Comparison of ENCODE assay signal across 8 cellular contexts in the genomic region with DNA sequence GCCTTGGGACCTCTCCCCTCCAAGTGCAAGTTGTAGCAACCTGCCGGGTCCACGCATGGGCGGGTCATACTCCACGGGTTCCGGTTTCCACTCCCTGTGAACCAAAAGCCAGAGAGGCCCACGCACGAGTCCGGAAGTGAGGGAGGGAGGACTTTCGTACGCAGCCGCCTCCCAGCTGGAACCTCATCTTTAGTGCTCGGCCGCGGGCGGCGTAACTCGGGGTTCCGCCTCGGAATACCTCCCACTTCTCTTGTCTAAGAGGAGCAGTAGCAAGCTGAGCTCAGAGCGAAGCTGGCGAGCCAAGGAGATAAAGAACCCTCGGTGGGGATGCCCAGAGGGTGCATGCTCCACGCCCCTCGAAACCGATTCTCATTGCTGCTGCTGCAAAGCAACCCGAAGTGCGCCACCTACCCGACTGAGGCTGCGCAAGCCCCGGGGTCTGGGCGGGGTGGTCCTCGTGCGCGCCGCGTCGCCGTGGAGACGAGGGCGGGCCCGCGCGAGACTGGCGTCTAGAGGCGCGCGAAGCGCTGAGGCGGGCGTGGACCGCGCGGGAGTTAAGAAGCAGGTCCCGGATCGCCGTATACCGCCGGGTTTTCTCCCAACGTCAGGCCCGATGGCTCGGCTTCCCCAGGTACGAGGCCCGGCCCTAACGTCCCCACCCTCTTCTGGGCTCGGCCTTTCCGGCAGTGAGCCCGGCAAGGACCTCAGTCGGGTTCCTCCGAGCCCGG. TPM values are rescaled to one million over a fixed set of nuclear protein-coding genes. Genes with fewer than 3 reads are reported as not detected.
DNase-seq lines count a peak whose midpoint lies in the region; ATAC-seq and TF ChIP-seq lines count a peak whose summit lies in the region.

A gene with protein sequence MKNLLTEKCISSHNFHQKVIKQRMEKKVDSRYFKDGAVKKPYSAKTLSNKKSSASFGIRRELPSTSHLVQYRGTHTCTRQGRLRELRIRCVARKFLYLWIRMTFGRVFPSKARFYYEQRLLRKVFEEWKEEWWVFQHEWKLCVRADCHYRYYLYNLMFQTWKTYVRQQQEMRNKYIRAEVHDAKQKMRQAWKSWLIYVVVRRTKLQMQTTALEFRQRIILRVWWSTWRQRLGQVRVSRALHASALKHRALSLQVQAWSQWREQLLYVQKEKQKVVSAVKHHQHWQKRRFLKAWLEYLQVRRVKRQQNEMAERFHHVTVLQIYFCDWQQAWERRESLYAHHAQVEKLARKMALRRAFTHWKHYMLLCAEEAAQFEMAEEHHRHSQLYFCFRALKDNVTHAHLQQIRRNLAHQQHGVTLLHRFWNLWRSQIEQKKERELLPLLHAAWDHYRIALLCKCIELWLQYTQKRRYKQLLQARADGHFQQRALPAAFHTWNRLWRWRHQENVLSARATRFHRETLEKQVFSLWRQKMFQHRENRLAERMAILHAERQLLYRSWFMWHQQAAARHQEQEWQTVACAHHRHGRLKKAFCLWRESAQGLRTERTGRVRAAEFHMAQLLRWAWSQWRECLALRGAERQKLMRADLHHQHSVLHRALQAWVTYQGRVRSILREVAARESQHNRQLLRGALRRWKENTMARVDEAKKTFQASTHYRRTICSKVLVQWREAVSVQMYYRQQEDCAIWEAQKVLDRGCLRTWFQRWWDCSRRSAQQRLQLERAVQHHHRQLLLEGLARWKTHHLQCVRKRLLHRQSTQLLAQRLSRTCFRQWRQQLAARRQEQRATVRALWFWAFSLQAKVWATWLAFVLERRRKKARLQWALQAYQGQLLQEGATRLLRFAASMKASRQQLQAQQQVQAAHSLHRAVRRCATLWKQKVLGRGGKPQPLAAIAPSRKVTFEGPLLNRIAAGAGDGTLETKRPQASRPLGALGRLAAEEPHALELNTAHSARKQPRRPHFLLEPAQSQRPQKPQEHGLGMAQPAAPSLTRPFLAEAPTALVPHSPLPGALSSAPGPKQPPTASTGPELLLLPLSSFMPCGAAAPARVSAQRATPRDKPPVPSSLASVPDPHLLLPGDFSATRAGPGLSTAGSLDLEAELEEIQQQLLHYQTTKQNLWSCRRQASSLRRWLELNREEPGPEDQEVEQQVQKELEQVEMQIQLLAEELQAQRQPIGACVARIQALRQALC (plus strand): TSS at position 530 of the 728 bp plus-strand sequence. CDS start 11,749 bp downstream, outside the sequence.

- POLR2A ChIA-PET in naive thymus-derived CD4-positive, alpha-beta T cell (lab: Charles Lee), result interaction anchor here (0.8 to 2.2 kb wide), 6 partner anchors 12 to 555 kb away, joined by 3 to 10 read pairs (median 4); a partner anchor contains a TSS

- peak within 1 kb of the TSS; percentile 99 for H3K27ac Mint-ChIP-seq in activated T-helper 1 cell treated with anti-CD3 and anti-CD28 coated beads, Interleukin-12 subunit alpha, Interleukin-12 subunit beta, Interleukin-2, Interleukin-4 antibody, amounts not matched to agents 30 ng/mL and 10 ng/mL and 1 ng/mL, durations not matched to agents 14 hours and 24 hours and 36 hours
- peak within 1 kb of the TSS; percentile 92 to 99 (median 98) for H3K27ac Mint-ChIP-seq in naive thymus-derived CD4-positive, alpha-beta T cell
- H3K27ac Mint-ChIP-seq in stimulated activated naive B cell treated with anti-CD40 and anti-IgM and Interleukin-4, amounts not matched to agents 10 μg/mL and 1 μg/mL and 100 μg/mL, for 72 hours, result peak within 1 kb of the TSS; percentile 94

- H3K36me3 ChIP-seq in DND-41 (ENCODE audit: insufficient read depth, low read length) (peaks cover 8% of the 10 kb centered on the region; the same call in 1 of the 2 replicates), KOPT-K1 (ENCODE audit: insufficient read depth, low read length) (peaks cover 22% of the 10 kb centered on the region; the same call in 1 of the 2 replicates)
- H3K36me3 ChIP-seq in naive thymus-derived CD4-positive, alpha-beta T cell (ENCODE audit: control insufficient read depth in 2 of 3, insufficient read depth in 3 of 3, low read length in 3 of 3), result peaks cover 0 to 11% (median 0%) of the 10 kb centered on the region in 3 experiments

- peak within 1 kb of the TSS; percentile 90 for H2AFZ ChIP-seq in DND-41 (ENCODE audit: low read depth, low read length)

- peak within 1 kb of the TSS; percentile 85 for H3K4me2 ChIP-seq in DND-41 (ENCODE audit: insufficient read depth, low read length)

- H3K36me3 Mint-ChIP-seq in activated T-helper 1 cell treated with anti-CD3 and anti-CD28 coated beads, Interleukin-12 subunit alpha, Interleukin-12 subunit beta, Interleukin-2, Interleukin-4 antibody, amounts not matched to agents 30 ng/mL and 10 ng/mL and 1 ng/mL, durations not matched to agents 14 hours and 24 hours and 36 hours (ENCODE audit: low read depth), result peaks cover 19% of the 10 kb centered on the region
- H3K36me3 Mint-ChIP-seq in naive thymus-derived CD4-positive, alpha-beta T cell, result peaks cover 0 to 18% (median 8%) of the 10 kb centered on the region in 5 donors
- H3K36me3 Mint-ChIP-seq in stimulated activated naive B cell treated with anti-CD40 and anti-IgM and Interleukin-4, amounts not matched to agents 10 μg/mL and 1 μg/mL and 100 μg/mL, for 72 hours, result peaks cover 0 to 13% of the 10 kb centered on the region in 2 donors

- H3K4me1 ChIP-seq in DND-41 (ENCODE audit: insufficient read depth, low read length), result peaks cover 38% of the 10 kb centered on the region
- peaks cover 18 to 20% of the 10 kb centered on the region in 2 donors for H3K4me1 ChIP-seq in naive thymus-derived CD4-positive, alpha-beta T cell (ENCODE audit: control insufficient read depth in 2 of 2, insufficient read depth in 2 of 2, low read length in 2 of 2)

- H3K9me3 Mint-ChIP-seq in activated T-helper 1 cell treated with anti-CD3 and anti-CD28 coated beads, Interleukin-12 subunit alpha, Interleukin-12 subunit beta, Interleukin-2, Interleukin-4 antibody, amounts not matched to agents 30 ng/mL and 10 ng/mL and 1 ng/mL, durations not matched to agents 14 hours and 24 hours and 36 hours, result no peaks in the 10 kb centered on the region
- no peaks in the 10 kb centered on the region for H3K9me3 Mint-ChIP-seq in naive thymus-derived CD4-positive, alpha-beta T cell
- no peaks in the 10 kb centered on the region for H3K9me3 Mint-ChIP-seq in stimulated activated naive B cell treated with anti-CD40 and anti-IgM and Interleukin-4, amounts not matched to agents 10 μg/mL and 1 μg/mL and 100 μg/mL, for 72 hours

- TF ChIP-seq CTCF in DND-41 (IDR thresholded peaks at IDR 0.05; ENCODE audit: borderline replicate concordance, extremely low read depth, low read length, poor library complexity, severe bottlenecking), result peak; percentile 49

- no peaks in the 10 kb centered on the region for H3K27me3 Mint-ChIP-seq in activated T-helper 1 cell treated with anti-CD3 and anti-CD28 coated beads, Interleukin-12 subunit alpha, Interleukin-12 subunit beta, Interleukin-2, Interleukin-4 antibody, amounts not matched to agents 30 ng/mL and 10 ng/mL and 1 ng/mL, durations not matched to agents 14 hours and 24 hours and 36 hours (ENCODE audit: insufficient read depth)
- H3K27me3 Mint-ChIP-seq in naive thymus-derived CD4-positive, alpha-beta T cell, result no peaks in the 10 kb centered on the region
- H3K27me3 Mint-ChIP-seq in stimulated activated naive B cell treated with anti-CD40 and anti-IgM and Interleukin-4, amounts not matched to agents 10 μg/mL and 1 μg/mL and 100 μg/mL, for 72 hours, result no peaks in the 10 kb centered on the region

- H4K20me1 ChIP-seq in DND-41 (ENCODE audit: insufficient read depth, low read length), result 0 out of 2 replicates have a peak, but pooled peaks cover 4% of the 10 kb centered on the region

- H3K4me3 Mint-ChIP-seq in activated T-helper 1 cell treated with anti-CD3 and anti-CD28 coated beads, Interleukin-12 subunit alpha, Interleukin-12 subunit beta, Interleukin-2, Interleukin-4 antibody, amounts not matched to agents 30 ng/mL and 10 ng/mL and 1 ng/mL, durations not matched to agents 14 hours and 24 hours and 36 hours, result peak within 1 kb of the TSS; percentile 99
- peak within 1 kb of the TSS; percentile 85 to 99 (median 96) for H3K4me3 Mint-ChIP-seq in naive thymus-derived CD4-positive, alpha-beta T cell
- H3K4me3 Mint-ChIP-seq in stimulated activated naive B cell treated with anti-CD40 and anti-IgM and Interleukin-4, amounts not matched to agents 10 μg/mL and 1 μg/mL and 100 μg/mL, for 72 hours, result peak within 1 kb of the TSS; percentile 95

- DNase-seq in DND-41 (peak; percentile 95), RKO (ENCODE audit: low spot score) (peak; percentile 85), fibroblast of gingiva (ENCODE audit: low read depth) (peak; percentile 88)
- peak; percentile 94 for DNase-seq in activated T-helper 1 cell treated with anti-CD3 and anti-CD28 coated beads, Interleukin-12 subunit alpha, Interleukin-12 subunit beta, Interleukin-2, Interleukin-4 antibody, amounts not matched to agents 30 ng/mL and 10 ng/mL and 1 ng/mL, durations not matched to agents 14 hours and 24 hours and 36 hours (ENCODE audit: low spot score)
- DNase-seq in naive thymus-derived CD4-positive, alpha-beta T cell, result peak; percentile 91 to 98 (median 96)
- DNase-seq in stimulated activated naive B cell treated with anti-CD40 and anti-IgM and Interleukin-4, amounts not matched to agents 10 μg/mL and 1 μg/mL and 100 μg/mL, for 72 hours, result peak; percentile 95

- H3K27me3 ChIP-seq in DND-41 (ENCODE audit: insufficient read depth, low read length, poor library complexity), result no peaks in the 10 kb centered on the region
- H3K27me3 ChIP-seq in naive thymus-derived CD4-positive, alpha-beta T cell (ENCODE audit: control insufficient read depth in 2 of 2, insufficient read depth in 2 of 2, low read length in 2 of 2), result no peaks in the 10 kb centered on the region

- H3K79me2 ChIP-seq in DND-41 (ENCODE audit: insufficient read depth, low read length), result peaks cover 53% of the 10 kb centered on the region

- ATAC-seq in DND-41 (ENCODE audit: insufficient read depth, low read depth) (peak; percentile 89), GM21786 (IDR thresholded peaks at IDR 0.05; ENCODE audit: unreplicated experiment) (peak; percentile 74)
- ATAC-seq in naive thymus-derived CD4-positive, alpha-beta T cell, result peak; percentile 93
- peak; percentile 88 to 91 for ATAC-seq in stimulated activated naive B cell treated with anti-CD40 and anti-IgM and Interleukin-4, amounts not matched to agents 10 μg/mL and 1 μg/mL and 100 μg/mL, for 72 hours (replicated peaks)

- H3K9me3 ChIP-seq in DND-41 (ENCODE audit: insufficient read depth, low read length, severe bottlenecking), result no peaks in the 10 kb centered on the region
- no peaks in the 10 kb centered on the region for H3K9me3 ChIP-seq in KOPT-K1 (ENCODE audit: insufficient read depth, low read length, poor library complexity, severe bottlenecking)
- no peaks in the 10 kb centered on the region for H3K9me3 ChIP-seq in naive thymus-derived CD4-positive, alpha-beta T cell (ENCODE audit: control insufficient read depth in 2 of 3, low read length in 3 of 3)

- peak within 1 kb of the TSS; percentile 81 for H3K9ac ChIP-seq in DND-41 (ENCODE audit: low read depth, low read length)

- CTCF ChIA-PET in naive thymus-derived CD4-positive, alpha-beta T cell (lab: Charles Lee), result no interaction called here

- intact Hi-C loops in activated T-helper 1 cell treated with anti-CD3 and anti-CD28 coated beads, Interleukin-12 subunit alpha, Interleukin-12 subunit beta, Interleukin-2, Interleukin-4 antibody, amounts not matched to agents 30 ng/mL and 10 ng/mL and 1 ng/mL, durations not matched to agents 14 hours and 24 hours and 36 hours (cut with micrococcal nuclease), result loop anchor here (1.0 to 5.0 kb wide), 5 partner anchors 8 to 256 kb away; a partner anchor contains a TSS
- intact Hi-C loops in naive thymus-derived CD4-positive, alpha-beta T cell (cut with micrococcal nuclease), result loop anchor here (1.0 to 10.0 kb wide), 20 partner anchors 15 to 1611 kb away; a partner anchor contains a TSS

- H3K27ac ChIP-seq in DND-41 (ENCODE audit: low read length) (peak within 1 kb of the TSS; percentile 79), KOPT-K1 (ENCODE audit: low read depth, low read length, poor library complexity, severe bottlenecking) (peak within 1 kb of the TSS; percentile 91)
- peak within 1 kb of the TSS; percentile 92 for H3K27ac ChIP-seq in naive thymus-derived CD4-positive, alpha-beta T cell (ENCODE audit: low read depth, low read length)

- H3K4me3 ChIP-seq in DND-41 (ENCODE audit: low read depth in 1 of 2, low read length in 2 of 2), result peak within 1 kb of the TSS; percentile 60 to 90
- H3K4me3 ChIP-seq in naive thymus-derived CD4-positive, alpha-beta T cell (ENCODE audit: low read length), result peak within 1 kb of the TSS; percentile 83

- peaks cover 40% of the 10 kb centered on the region for H3K4me1 Mint-ChIP-seq in activated T-helper 1 cell treated with anti-CD3 and anti-CD28 coated beads, Interleukin-12 subunit alpha, Interleukin-12 subunit beta, Interleukin-2, Interleukin-4 antibody, amounts not matched to agents 30 ng/mL and 10 ng/mL and 1 ng/mL, durations not matched to agents 14 hours and 24 hours and 36 hours (ENCODE audit: low read depth)
- H3K4me1 Mint-ChIP-seq in naive thymus-derived CD4-positive, alpha-beta T cell, result peaks cover 7 to 50% (median 43%) of the 10 kb centered on the region in 7 donors
- H3K4me1 Mint-ChIP-seq in stimulated activated naive B cell treated with anti-CD40 and anti-IgM and Interleukin-4, amounts not matched to agents 10 μg/mL and 1 μg/mL and 100 μg/mL, for 72 hours, result peaks cover 13 to 53% of the 10 kb centered on the region in 2 donors

RNA-seq across cellular contexts. Expression of the gene that starts here (rescaled TPM):
- 406 and 416 TPM in 2 replicates for total RNA-seq in activated T-helper 1 cell treated with anti-CD3 and anti-CD28 coated beads, Interleukin-12 subunit alpha, Interleukin-12 subunit beta, Interleukin-2, Interleukin-4 antibody, amounts not matched to agents 30 ng/mL and 10 ng/mL and 1 ng/mL, durations not matched to agents 14 hours and 24 hours and 36 hours
- total RNA-seq in naive thymus-derived CD4-positive, alpha-beta T cell, result 100 to 1,000 TPM; 196 to 359 (median 343) TPM
- polyA plus RNA-seq in naive thymus-derived CD4-positive, alpha-beta T cell, result 10 to 100 TPM; 25.9 to 69.5 TPM

Comparison
In these comparisons a context has a peak if more than half of its experiments do, and no peak if none do; other contexts are left out.
1. Peak in every context shown above with its lines: DNase-seq, ATAC-seq, H3K4me3 ChIP-seq and H3K27ac ChIP-seq.